Comparison of ENCODE assay signal across 31 cellular contexts in the genomic region with DNA sequence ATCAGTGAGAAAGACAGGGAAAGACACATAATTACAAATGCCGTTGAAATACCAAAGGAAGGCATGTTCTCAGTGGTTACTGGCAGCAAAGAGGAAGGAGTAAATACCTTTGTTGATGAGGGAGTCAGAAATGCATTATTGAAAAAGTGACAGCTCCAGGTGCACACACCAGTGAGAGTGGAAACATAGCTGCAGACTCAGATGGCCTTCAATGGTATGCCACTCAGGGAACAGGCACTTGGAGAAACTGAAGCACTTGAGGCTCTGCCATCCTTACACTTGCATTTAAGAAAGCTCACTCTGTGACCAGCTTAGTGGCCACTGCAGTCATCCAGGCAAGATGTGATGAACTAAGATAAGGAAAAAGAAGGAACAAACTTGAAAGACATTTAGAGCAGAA. TPM values are rescaled to one million over a fixed set of nuclear protein-coding genes. Genes with fewer than 3 reads are reported as not detected.
"Had no signal": no experiment of that assay in that cellular context is flagged by ENCODE, and none has a peak within 500 bp of the region (broad histone marks: within the 10 kb centered on the region; RNA-seq: fewer than 3 reads in every experiment).

No MANE protein-coding gene starts in this region.

- DNase-seq: activated B cell treated with CpG ODN at 0.5 μM for 24 hours; activated CD4-positive, alpha-beta memory T cell treated with anti-CD3 and anti-CD28 coated beads, Interleukin-2, amount 10 ng/mL, durations not matched to agents 7 days and 5 days; activated CD4-positive, alpha-beta T cell treated with anti-CD3 and anti-CD28 coated beads for 1 hour; activated CD4-positive, alpha-beta T cell treated with anti-CD3 and anti-CD28 coated beads for 36 hours; activated CD4-positive, alpha-beta T cell treated with anti-CD3 and anti-CD28 coated beads for 48 hours; activated CD4-positive, alpha-beta T cell treated with anti-CD3 and anti-CD28 coated beads, Interleukin-2, amount 10 ng/mL, durations not matched to agents 7 days and 5 days; activated CD4-positive, alpha-beta T cell treated with anti-CD3 and anti-CD28 coated beads, Interleukin-2, amount 50 U/mL, for 48 hours; activated CD8-positive, alpha-beta memory T cell treated with anti-CD3 and anti-CD28 coated beads for 24 hours; activated CD8-positive, alpha-beta memory T cell treated with anti-CD3 and anti-CD28 coated beads, Interleukin-2, amount 10 ng/mL, durations not matched to agents 7 days and 5 days; activated CD8-positive, alpha-beta memory T cell treated with anti-CD3 and anti-CD28 coated beads, Interleukin-2, amount 50 U/mL, for 48 hours; activated CD8-positive, alpha-beta T cell treated with anti-CD3 and anti-CD28 coated beads, Interleukin-2, amount 10 ng/mL, durations not matched to agents 7 days and 5 days; activated effector memory CD4-positive, alpha-beta T cell treated with Interleukin-2 at 50 U/mL for 16 hours; activated gamma-delta T cell; activated naive CD4-positive, alpha-beta T cell treated with anti-CD3 and anti-CD28 coated beads, Interleukin-2, amount 10 ng/mL, durations not matched to agents 7 days and 5 days; activated naive CD4-positive, alpha-beta T cell treated with Interleukin-2 at 50 U/mL for 16 hours; activated naive CD8-positive, alpha-beta T cell treated with anti-CD3 and anti-CD28 coated beads, Interleukin-2, amount 10 ng/mL, durations not matched to agents 7 days and 5 days; activated naive CD8-positive, alpha-beta T cell treated with anti-CD3 and anti-CD28 coated beads, Interleukin-2, amount 50 U/mL, for 24 hours; activated T-cell treated with anti-CD3 and anti-CD28 coated beads, Interleukin-2, amount 50 U/mL, for 24 hours; activated T-cell treated with anti-CD3 and anti-CD28 coated beads, Interleukin-2, amount 50 U/mL, for 48 hours; amygdala; anterior cingulate cortex; central memory CD4-positive, alpha-beta T cell; SW 1271; T-helper 1 cell; T-helper 2 cell; T-helper 9 cell had no signal

- H3K27ac ChIP-seq: ascending aorta, VCaP had no signal

- H3K4me3 ChIP-seq: ascending aorta had no signal

- ATAC-seq: activated CD4-positive, alpha-beta T cell treated with anti-CD3 and anti-CD28 coated beads for 36 hours; activated CD4-positive, CD25-positive, alpha-beta regulatory T cell treated with anti-CD3 and anti-CD28 coated beads, Interleukin-2, amount 50 U/mL, for 24 hours; activated CD8-positive, alpha-beta memory T cell treated with anti-CD3 and anti-CD28 coated beads, Interleukin-2, amount 10 ng/mL, durations not matched to agents 7 days and 5 days; activated CD8-positive, alpha-beta T cell treated with anti-CD3 and anti-CD28 coated beads, Interleukin-2, amount 10 ng/mL, durations not matched to agents 7 days and 5 days; activated naive CD8-positive, alpha-beta T cell treated with anti-CD3 and anti-CD28 coated beads, Interleukin-2, amount 50 U/mL, for 24 hours had no signal

- H3K36me3 ChIP-seq: ascending aorta had no signal

- H3K9me3 ChIP-seq: ascending aorta had no signal

- H3K4me1 ChIP-seq: ascending aorta had no signal

- H3K27me3 ChIP-seq: ascending aorta had no signal

RNA-seq across cellular contexts. Expression of gene NOG, which starts 29.9 kb away (rescaled TPM):
- total RNA-seq: activated B cell treated with CpG ODN at 0.5 μM for 24 hours; activated CD8-positive, alpha-beta memory T cell treated with anti-CD3 and anti-CD28 coated beads, Interleukin-2, amount 10 ng/mL, durations not matched to agents 7 days and 5 days; activated T-helper 2 cell treated with anti-CD3 and anti-CD28 coated beads, Interferon-gamma antibody, Interleukin-2, Interleukin-4, amounts not matched to agents 10 μg/mL and 5 μg/mL and 100 μg/mL, durations not matched to agents 14 hours and 24 hours and 36 hours; ascending aorta; cardiac septum had no signal
